In genomic region chr11:62953811-62954210, GRCh38 we compare ENCODE assay signal across 21 cellular contexts. TPM values are rescaled to one million over a fixed set of nuclear protein-coding genes. Genes with fewer than 3 reads are reported as not detected.
"Had no signal": no experiment of that assay in that cellular context is flagged by ENCODE, and none has a peak within 500 bp of the region (broad histone marks: within the 10 kb centered on the region; RNA-seq: fewer than 3 reads in every experiment).

No MANE protein-coding gene starts in this region.

- H3K9me3 ChIP-seq: lower lobe of right lung, prostate gland, spleen, thoracic aorta had no signal

- H3K4me3 ChIP-seq: lower lobe of right lung, prostate gland, spleen, thoracic aorta had no signal

- H3K36me3 ChIP-seq: lower lobe of right lung, prostate gland, spleen, thoracic aorta had no signal

- DNase-seq: activated CD4-positive, alpha-beta T cell treated with anti-CD3 and anti-CD28 coated beads, Interleukin-2, amount 50 U/mL, for 1 hour; activated naive CD4-positive, alpha-beta T cell; activated naive CD8-positive, alpha-beta T cell treated with anti-CD3 and anti-CD28 coated beads, Interleukin-2, amount 10 ng/mL, durations not matched to agents 7 days and 5 days; activated T-cell treated with anti-CD3 and anti-CD28 coated beads for 4 hours; aorta; foreskin melanocyte; immature natural killer cell; left colon; lower lobe of right lung; right cardiac atrium; spleen had no signal

- H3K27ac ChIP-seq: lower lobe of right lung, prostate gland, spleen, thoracic aorta had no signal

- H3K4me1 ChIP-seq: prostate gland had no signal

- ATAC-seq: activated CD4-positive, CD25-positive, alpha-beta regulatory T cell treated with anti-CD3 and anti-CD28 coated beads, Interleukin-2, amount 50 U/mL, for 24 hours; esophagus mucosa; left colon; lower lobe of right lung; right cardiac atrium had no signal

RNA-seq across cellular contexts. Expression of gene SLC22A6, which starts 31.0 kb away (rescaled TPM):
- total RNA-seq: activated CD8-positive, alpha-beta memory T cell treated with anti-CD3 and anti-CD28 coated beads for 36 hours; activated naive CD8-positive, alpha-beta T cell treated with anti-CD3 and anti-CD28 coated beads, Interleukin-2, amount 10 ng/mL, durations not matched to agents 7 days and 5 days; aorta; bronchial epithelial cell; esophagus mucosa; left colon; lower lobe of right lung; mesothelial cell of epicardium; omental fat pad; prostate gland; right cardiac atrium; spleen; thoracic aorta; urinary bladder had no signal
- polyA plus RNA-seq: immature natural killer cell, neural cell, right cardiac atrium, spleen, urinary bladder had no signal

RNA-seq across cellular contexts. Expression of gene CHRM1, which starts 32.6 kb away (rescaled TPM):
- total RNA-seq: activated CD8-positive, alpha-beta memory T cell treated with anti-CD3 and anti-CD28 coated beads for 36 hours; activated naive CD8-positive, alpha-beta T cell treated with anti-CD3 and anti-CD28 coated beads, Interleukin-2, amount 10 ng/mL, durations not matched to agents 7 days and 5 days; aorta; bronchial epithelial cell; esophagus mucosa; omental fat pad; spleen; thoracic aorta had no signal
- polyA plus RNA-seq: aorta, immature natural killer cell, neural cell, spleen had no signal
